10 cellular contexts compared by ENCODE assay signal in genomic region chr20:5654557-5654956, GRCh38. TPM values are rescaled to one million over a fixed set of nuclear protein-coding genes. Genes with fewer than 3 reads are reported as not detected.
DNase-seq lines count a peak whose midpoint lies in the region; ATAC-seq and TF ChIP-seq lines count a peak whose summit lies in the region.
"Had no signal": no experiment of that assay in that cellular context is flagged by ENCODE, and none has a peak within 500 bp of the region (broad histone marks: within the 10 kb centered on the region; RNA-seq: fewer than 3 reads in every experiment).

No MANE protein-coding gene starts in this region.

- in situ Hi-C loops in G401 (cut with HindIII; ENCODE audit: low sequenced_read_pairs), result no loop called here

- TF ChIP-seq CTCF in GM12865 (IDR thresholded peaks at IDR 0.05; ENCODE audit: insufficient read depth, low read depth, low read length, missing control alignments) (no peak), choroid plexus epithelial cell (conservative IDR thresholded peaks at IDR 0.05; ENCODE audit: low read depth, low read length) (no peak)

- H3K4me3 ChIP-seq in GM12865 (ENCODE audit: low read depth, low read length) (no peak overlapping the region), choroid plexus epithelial cell (ENCODE audit: low read depth, low read length) (no peak overlapping the region)

- DNase-seq in GM12865 (ENCODE audit: low read depth), result peak; percentile 65
- DNase-seq in NCI-H226, result peak; percentile 78
- peak; percentile 96 for DNase-seq in choroid plexus epithelial cell (ENCODE audit: low read depth)
- peak; percentile 96 for DNase-seq in non-pigmented ciliary epithelial cell (ENCODE audit: low read depth)
- DNase-seq in G401 (ENCODE audit: low spot score), result no peak
- DNase-seq in stimulated activated CD4-positive, alpha-beta T cell treated with anti-CD3 and anti-CD28 coated beads, Interleukin-12 subunit alpha, Interleukin-12 subunit beta, amount 100 ng/mL, for 4 hours, result no peak
- DNase-seq: natural killer cell, NCI-H446 had no signal

- ATAC-seq in HG02973 (IDR thresholded peaks at IDR 0.05; ENCODE audit: unreplicated experiment), result no peak
- no peak for ATAC-seq in GM21360 (IDR thresholded peaks at IDR 0.05; ENCODE audit: unreplicated experiment)

RNA-seq across cellular contexts. Expression of gene GPCPD1, which starts 43.8 kb away (rescaled TPM):
- total RNA-seq in G401 (2014; rRNA removed; shearing (Covaris generic)), result 11.2 and 27.4 TPM in 2 replicates

Comparison
In these comparisons a context has a peak if more than half of its experiments do, and no peak if none do; other contexts are left out.
1. DNase-seq: peak in GM12865 (single experiment), NCI-H226 (single experiment), choroid plexus epithelial cell (single experiment) and non-pigmented ciliary epithelial cell (single experiment); none in G401 (single experiment) and stimulated activated CD4-positive, alpha-beta T cell treated with anti-CD3 and anti-CD28 coated beads, Interleukin-12 subunit alpha, Interleukin-12 subunit beta, amount 100 ng/mL, for 4 hours (single experiment).